Comparison of ENCODE assay signal across 8 cellular contexts in genomic region chr3:49688338-49689045, GRCh38. TPM values are rescaled to one million over a fixed set of nuclear protein-coding genes. Genes with fewer than 3 reads are reported as not detected.
DNase-seq lines count a peak whose midpoint lies in the region; ATAC-seq and TF ChIP-seq lines count a peak whose summit lies in the region.
"Not testable (repeated sequence)": the region's sequence is repeated elsewhere in the genome, so short reads cannot be mapped to it uniquely, and the experiment has no call there.

No MANE protein-coding gene starts in this region.

- CTCF ChIA-PET in CD8-positive, alpha-beta T cell (lab: Charles Lee): interaction anchor here (1.8 kb wide), 1 partner anchor 11 kb away, joined by 4 read pairs; no protein-coding TSS in a partner anchor
- CTCF ChIA-PET in activated CD4-positive, alpha-beta memory T cell treated with anti-CD3 and anti-CD28 coated beads, Interleukin-2, amount 10 ng/mL, durations not matched to agents 7 days and 5 days (lab: Charles Lee): not testable (repeated sequence)

- peaks cover 21% of the 10 kb centered on the region for H3K36me3 Mint-ChIP-seq in CD8-positive, alpha-beta T cell
- H3K36me3 Mint-ChIP-seq in H9 (ENCODE audit: insufficient read depth in 1 of 3, low read depth in 3 of 3): peaks cover 6 to 21% (median 17%) of the 10 kb centered on the region in 3 experiments; a peak in 6 of 7 replicates
- H3K36me3 Mint-ChIP-seq in activated CD4-positive, alpha-beta memory T cell treated with anti-CD3 and anti-CD28 coated beads, Interleukin-2, amount 10 ng/mL, durations not matched to agents 7 days and 5 days (ENCODE audit: low read depth): not testable (repeated sequence)
- H3K36me3 Mint-ChIP-seq in nephron progenitor cell (ENCODE audit: low read depth): peaks cover 15% of the 10 kb centered on the region

- H3K27me3 Mint-ChIP-seq in CD8-positive, alpha-beta T cell (ENCODE audit: low read depth); H9 (ENCODE audit: low read depth); nephron progenitor cell (ENCODE audit: low read depth, poor library complexity); stimulated activated naive CD8-positive, alpha-beta T cell treated with anti-CD3 and anti-CD28 coated beads, Interleukin-15, amount 100 ng/mL, for 72 hours: not testable (repeated sequence)
- H3K27me3 Mint-ChIP-seq in activated CD4-positive, alpha-beta memory T cell treated with anti-CD3 and anti-CD28 coated beads, Interleukin-2, amount 10 ng/mL, durations not matched to agents 7 days and 5 days: peaks cover 12% of the 10 kb centered on the region

- H3K27me3 ChIP-seq in CD8-positive, alpha-beta T cell (ENCODE audit: insufficient read depth, low read length); H9 (ENCODE audit: insufficient read depth, low read length); Karpas-422 (ENCODE audit: low read length); hepatocyte: not testable (repeated sequence)

- H2BK15ac ChIP-seq in H9 (ENCODE audit: low read depth, low read length): not testable (repeated sequence)

- POLR2A ChIA-PET in CD8-positive, alpha-beta T cell (lab: Charles Lee): not testable (repeated sequence)
- POLR2A ChIA-PET in activated CD4-positive, alpha-beta memory T cell treated with anti-CD3 and anti-CD28 coated beads, Interleukin-2, amount 10 ng/mL, durations not matched to agents 7 days and 5 days (lab: Charles Lee): interaction anchor here (1.2 kb wide), 1 partner anchor 149 kb away, joined by 6 read pairs; no protein-coding TSS in a partner anchor

- not testable (repeated sequence) for H3K79me1 ChIP-seq in H9 (ENCODE audit: insufficient read depth, low read depth, low read length, poor library complexity, severe bottlenecking)

- H3K27ac ChIP-seq in CD8-positive, alpha-beta T cell (ENCODE audit: low read depth, low read length): peak overlapping the region; percentile 78
- not testable (repeated sequence) for H3K27ac ChIP-seq in H9 (ENCODE audit: insufficient read length, low read depth, low read length)
- H3K27ac ChIP-seq in Karpas-422 (ENCODE audit: low read length): peak overlapping the region; percentile 72
- H3K27ac ChIP-seq in hepatocyte: peak overlapping the region; percentile 95

- not testable (repeated sequence) for H3K9ac ChIP-seq in H9 (ENCODE audit: extremely low read depth, insufficient read length, low read length)
- H3K9ac ChIP-seq in Karpas-422 (ENCODE audit: low read length): peak overlapping the region; percentile 86

- not testable (repeated sequence) for H2AK5ac ChIP-seq in H9 (ENCODE audit: insufficient read length, low read length)

- not testable (repeated sequence) for H4K20me1 ChIP-seq in H9 (ENCODE audit: control insufficient read depth, insufficient read depth, insufficient read length); Karpas-422 (ENCODE audit: insufficient read depth, low read depth, low read length); hepatocyte (ENCODE audit: insufficient read depth, poor library complexity, severe bottlenecking)

- peak overlapping the region; percentile 95 for H3K27ac Mint-ChIP-seq in CD8-positive, alpha-beta T cell
- peak overlapping the region in 2 of 3 experiments; percentile 93 to 99; a peak in 2 of 7 replicates for H3K27ac Mint-ChIP-seq in H9
- H3K27ac Mint-ChIP-seq in activated CD4-positive, alpha-beta memory T cell treated with anti-CD3 and anti-CD28 coated beads, Interleukin-2, amount 10 ng/mL, durations not matched to agents 7 days and 5 days: peak overlapping the region; percentile 87
- H3K27ac Mint-ChIP-seq in nephron progenitor cell: not testable (repeated sequence)
- H3K27ac Mint-ChIP-seq in stimulated activated naive CD8-positive, alpha-beta T cell treated with anti-CD3 and anti-CD28 coated beads, Interleukin-15, amount 100 ng/mL, for 72 hours: peak overlapping the region; percentile 95 to 98

- H2BK5ac ChIP-seq in H9 (ENCODE audit: insufficient read length, low read length): not testable (repeated sequence)

- not testable (repeated sequence) for H2AFZ ChIP-seq in H9 (ENCODE audit: low read length)
- peak overlapping the region; percentile 28; the same call in 1 of the 2 replicates for H2AFZ ChIP-seq in Karpas-422 (ENCODE audit: low read length)
- peak overlapping the region; percentile 97 for H2AFZ ChIP-seq in hepatocyte

- not testable (repeated sequence) for H3K23me2 ChIP-seq in H9 (ENCODE audit: insufficient read length, low read depth, low read length, poor library complexity, severe bottlenecking)

- H3K36me3 ChIP-seq in CD8-positive, alpha-beta T cell (ENCODE audit: insufficient read depth, low read length); Karpas-422 (ENCODE audit: insufficient read depth, low read length); hepatocyte (replicated peaks; ENCODE audit: insufficient read depth, low read depth): not testable (repeated sequence)

- H3K4me1 Mint-ChIP-seq in CD8-positive, alpha-beta T cell (ENCODE audit: low read depth): peaks cover 40% of the 10 kb centered on the region
- H3K4me1 Mint-ChIP-seq in H9: peaks cover 20 to 30% of the 10 kb centered on the region in 2 experiments
- peaks cover 33% of the 10 kb centered on the region for H3K4me1 Mint-ChIP-seq in activated CD4-positive, alpha-beta memory T cell treated with anti-CD3 and anti-CD28 coated beads, Interleukin-2, amount 10 ng/mL, durations not matched to agents 7 days and 5 days
- H3K4me1 Mint-ChIP-seq in nephron progenitor cell: peaks cover 36% of the 10 kb centered on the region
- peaks cover 55% of the 10 kb centered on the region for H3K4me1 Mint-ChIP-seq in stimulated activated naive CD8-positive, alpha-beta T cell treated with anti-CD3 and anti-CD28 coated beads, Interleukin-15, amount 100 ng/mL, for 72 hours

- not testable (repeated sequence) for DNase-seq in CD8-positive, alpha-beta T cell; H9; activated CD4-positive, alpha-beta memory T cell treated with anti-CD3 and anti-CD28 coated beads, Interleukin-2, amount 10 ng/mL, durations not matched to agents 7 days and 5 days; choroid plexus epithelial cell (ENCODE audit: low read depth); nephron progenitor cell; stimulated activated naive CD8-positive, alpha-beta T cell treated with anti-CD3 and anti-CD28 coated beads, Interleukin-15, amount 100 ng/mL, for 72 hours
- DNase-seq in Karpas-422: peak; percentile 62
- peak; percentile 36 for DNase-seq in hepatocyte (ENCODE audit: low spot score)

- H3T11ph ChIP-seq in H9 (ENCODE audit: low read length): not testable (repeated sequence)

- not testable (repeated sequence) for H3K56ac ChIP-seq in H9 (ENCODE audit: insufficient read length, low read depth, low read length)

- H3K9me3 ChIP-seq in CD8-positive, alpha-beta T cell (ENCODE audit: low read length); H9 (ENCODE audit: control insufficient read depth, low read depth, low read length); Karpas-422 (ENCODE audit: low read length); hepatocyte (ENCODE audit: low read depth): not testable (repeated sequence)

- H3K4me2 ChIP-seq in H9 (ENCODE audit: insufficient read depth, insufficient read length, low read length) (peak overlapping the region; percentile 74), Karpas-422 (ENCODE audit: low read depth, low read length, poor library complexity, severe bottlenecking) (peak overlapping the region; percentile 79), hepatocyte (peak overlapping the region; percentile 93)

- no CpG with 5 or more reads among the region's 7 CpGs for WGBS in H9 (ENCODE audit: extremely low coverage, insufficient read length, low lambda C conversion rate)
- WGBS in hepatocyte (ENCODE audit: low lambda C conversion rate, missing lambda C conversion rate): 70% methylated on average over 7 of the region's 7 CpGs

- not testable (repeated sequence) for H3K18ac ChIP-seq in H9 (ENCODE audit: insufficient read length, low read depth, low read length)

- not testable (repeated sequence) for H2BK12ac ChIP-seq in H9 (ENCODE audit: insufficient read length, low read depth, low read length)

- H2BK20ac ChIP-seq in H9 (ENCODE audit: low read depth, low read length, poor library complexity, severe bottlenecking): not testable (repeated sequence)

- not testable (repeated sequence) for H3K14ac ChIP-seq in H9 (ENCODE audit: insufficient read depth, low read length)

- not testable (repeated sequence) for TF ChIP-seq CTCF in CD8-positive, alpha-beta T cell (IDR thresholded peaks at IDR 0.05); H9 (conservative IDR thresholded peaks at IDR 0.05); choroid plexus epithelial cell (conservative IDR thresholded peaks at IDR 0.05; ENCODE audit: low read depth, low read length); hepatocyte (IDR thresholded peaks at IDR 0.05; ENCODE audit: poor library complexity); nephron progenitor cell (IDR thresholded peaks at IDR 0.05)

- not testable (repeated sequence) for ATAC-seq in CD8-positive, alpha-beta T cell
- ATAC-seq in stimulated activated naive CD8-positive, alpha-beta T cell treated with anti-CD3 and anti-CD28 coated beads, Interleukin-15, amount 100 ng/mL, for 72 hours: peak; percentile 3

- H3K9me3 Mint-ChIP-seq in CD8-positive, alpha-beta T cell; H9; activated CD4-positive, alpha-beta memory T cell treated with anti-CD3 and anti-CD28 coated beads, Interleukin-2, amount 10 ng/mL, durations not matched to agents 7 days and 5 days; nephron progenitor cell; stimulated activated naive CD8-positive, alpha-beta T cell treated with anti-CD3 and anti-CD28 coated beads, Interleukin-15, amount 100 ng/mL, for 72 hours: not testable (repeated sequence)

- H2BK120ac ChIP-seq in H9 (ENCODE audit: low read depth, low read length, poor library complexity, severe bottlenecking): not testable (repeated sequence)

- intact Hi-C loops in CD8-positive, alpha-beta T cell (cut with DNase I, micrococcal nuclease): loop anchor here (1.0 to 5.0 kb wide), 3 partner anchors 14 to 99 kb away; partner anchors contain the start of genes APEH (in 2 of the 2), AMIGO3 (in 1 of the 2) and IP6K1 (in 1 of the 2)

- not testable (repeated sequence) for H4K91ac ChIP-seq in H9 (ENCODE audit: insufficient read length, low read depth, low read length)

- peaks cover 22% of the 10 kb centered on the region for H3K4me1 ChIP-seq in CD8-positive, alpha-beta T cell (ENCODE audit: insufficient read depth, low read length)
- not testable (repeated sequence) for H3K4me1 ChIP-seq in H9 (ENCODE audit: insufficient read depth, low read length); hepatocyte (ENCODE audit: insufficient read depth)
- peaks cover 21% of the 10 kb centered on the region for H3K4me1 ChIP-seq in Karpas-422 (ENCODE audit: low read length)

- not testable (repeated sequence) for H3K9me2 ChIP-seq in Karpas-422 (replicated peaks; ENCODE audit: insufficient read depth, low read length); hepatocyte (replicated peaks; ENCODE audit: insufficient read depth)

- not testable (repeated sequence) for H4K8ac ChIP-seq in H9 (replicated peaks; ENCODE audit: insufficient read length, low read depth, low read length)

- H3K23ac ChIP-seq in H9 (ENCODE audit: insufficient read length, low read depth, low read length): not testable (repeated sequence)

- H3K79me2 ChIP-seq in H9 (ENCODE audit: insufficient read depth, low read length): not testable (repeated sequence)
- H3K79me2 ChIP-seq in Karpas-422 (ENCODE audit: low read length): peaks cover 31% of the 10 kb centered on the region
- H3K79me2 ChIP-seq in hepatocyte: peaks cover 37% of the 10 kb centered on the region

- not testable (repeated sequence) for H4K5ac ChIP-seq in H9 (ENCODE audit: insufficient read length, low read depth, low read length)

- peak overlapping the region; percentile 96 for H3K4me3 ChIP-seq in CD8-positive, alpha-beta T cell (ENCODE audit: low read depth, low read length)
- H3K4me3 ChIP-seq in Karpas-422 (ENCODE audit: low read length) (peak overlapping the region; percentile 85), choroid plexus epithelial cell (ENCODE audit: low read depth, low read length) (peak overlapping the region; percentile 96), hepatocyte (peak overlapping the region; percentile 51)

- H3K4ac ChIP-seq in H9 (ENCODE audit: low read depth, low read length): not testable (repeated sequence)

- H3K4me3 Mint-ChIP-seq in CD8-positive, alpha-beta T cell: peak overlapping the region; percentile 95
- peak overlapping the region; percentile 90 to 99; a peak in 4 of 5 replicates for H3K4me3 Mint-ChIP-seq in H9
- H3K4me3 Mint-ChIP-seq in activated CD4-positive, alpha-beta memory T cell treated with anti-CD3 and anti-CD28 coated beads, Interleukin-2, amount 10 ng/mL, durations not matched to agents 7 days and 5 days: peak overlapping the region; percentile 97
- H3K4me3 Mint-ChIP-seq in nephron progenitor cell: peak overlapping the region; percentile 94
- peak overlapping the region; percentile 88 to 97 for H3K4me3 Mint-ChIP-seq in stimulated activated naive CD8-positive, alpha-beta T cell treated with anti-CD3 and anti-CD28 coated beads, Interleukin-15, amount 100 ng/mL, for 72 hours

RNA-seq across cellular contexts. Expression of gene MST1, which starts 0.8 kb away (rescaled TPM):
- total RNA-seq in CD8-positive, alpha-beta T cell: 1 to 10 TPM; 8.6 to 9.1 TPM
- 8.9 and 9.3 TPM in 2 replicates for total RNA-seq in H9 (2021)
- 19.8 and 25.6 TPM in 2 replicates for total RNA-seq in Karpas-422 (2014; rRNA removed; shearing (Covaris generic); ENCODE audit: low replicate concordance)
- total RNA-seq in activated CD4-positive, alpha-beta memory T cell treated with anti-CD3 and anti-CD28 coated beads, Interleukin-2, amount 10 ng/mL, durations not matched to agents 7 days and 5 days: 10 to 100 TPM in 1 of 2 experiments, 1 to 10 TPM in 1; 8.6 to 12.4 TPM
- total RNA-seq in hepatocyte: 90.3 and 116 TPM in 2 replicates
- polyA plus RNA-seq in hepatocyte: 137 and 158 TPM in 2 replicates

RNA-seq across cellular contexts. Expression of gene RNF123, which starts 0.9 kb away (rescaled TPM):
- total RNA-seq in CD8-positive, alpha-beta T cell: 10 to 100 TPM; 23.7 to 27.0 TPM
- total RNA-seq in H9 (2021): 39.9 and 40.6 TPM in 2 replicates
- total RNA-seq in Karpas-422 (2014; rRNA removed; shearing (Covaris generic); ENCODE audit: low replicate concordance): 20.1 and 31.5 TPM in 2 replicates
- 10 to 100 TPM; 35.5 to 38.3 TPM for total RNA-seq in activated CD4-positive, alpha-beta memory T cell treated with anti-CD3 and anti-CD28 coated beads, Interleukin-2, amount 10 ng/mL, durations not matched to agents 7 days and 5 days
- 27.7 and 32.1 TPM in 2 replicates for total RNA-seq in hepatocyte
- 34.6 and 39.1 TPM in 2 replicates for polyA plus RNA-seq in hepatocyte

RNA-seq across cellular contexts. Expression of gene APEH, which starts 14.3 kb away (rescaled TPM):
- 10 to 100 TPM; 40.8 to 48.9 TPM for total RNA-seq in CD8-positive, alpha-beta T cell
- total RNA-seq in H9 (2021): 215 and 220 TPM in 2 replicates
- total RNA-seq in Karpas-422 (2014; rRNA removed; shearing (Covaris generic); ENCODE audit: low replicate concordance): 96.3 and 175 TPM in 2 replicates
- total RNA-seq in activated CD4-positive, alpha-beta memory T cell treated with anti-CD3 and anti-CD28 coated beads, Interleukin-2, amount 10 ng/mL, durations not matched to agents 7 days and 5 days: 100 to 1,000 TPM; 132 to 136 TPM
- 120 and 125 TPM in 2 replicates for total RNA-seq in hepatocyte
- 138 and 148 TPM in 2 replicates for polyA plus RNA-seq in hepatocyte

RNA-seq across cellular contexts. Expression of gene AMIGO3, which starts 31.0 kb away (rescaled TPM):
- 1 to 10 TPM; 1.5 to 3.5 TPM for total RNA-seq in CD8-positive, alpha-beta T cell
- total RNA-seq in H9 (2021) (3.0 and 3.8 TPM in 2 replicates), hepatocyte (0.57 and 0.76 TPM in 2 replicates)
- 3.8 TPM in 1 of 2 replicates, not detected in the other for total RNA-seq in Karpas-422 (2014; rRNA removed; shearing (Covaris generic); ENCODE audit: low replicate concordance)
- under 1 TPM; 0.23 to 0.28 TPM for total RNA-seq in activated CD4-positive, alpha-beta memory T cell treated with anti-CD3 and anti-CD28 coated beads, Interleukin-2, amount 10 ng/mL, durations not matched to agents 7 days and 5 days
- 1.7 and 2.4 TPM in 2 replicates for polyA plus RNA-seq in hepatocyte

RNA-seq across cellular contexts. Expression of gene GMPPB, which starts 35.3 kb away (rescaled TPM):
- total RNA-seq in CD8-positive, alpha-beta T cell: 10 to 100 TPM; 34.9 to 36.6 TPM
- total RNA-seq in H9 (2021): 29.1 and 31.1 TPM in 2 replicates
- total RNA-seq in Karpas-422 (2014; rRNA removed; shearing (Covaris generic); ENCODE audit: low replicate concordance): 10.1 and 13.6 TPM in 2 replicates
- total RNA-seq in activated CD4-positive, alpha-beta memory T cell treated with anti-CD3 and anti-CD28 coated beads, Interleukin-2, amount 10 ng/mL, durations not matched to agents 7 days and 5 days: 10 to 100 TPM; 48.2 to 49.0 TPM
- 24.3 and 31.5 TPM in 2 replicates for total RNA-seq in hepatocyte
- polyA plus RNA-seq in hepatocyte: 41.0 and 48.7 TPM in 2 replicates
